1 cellular context compared by ENCODE assay signal in the genomic region with DNA sequence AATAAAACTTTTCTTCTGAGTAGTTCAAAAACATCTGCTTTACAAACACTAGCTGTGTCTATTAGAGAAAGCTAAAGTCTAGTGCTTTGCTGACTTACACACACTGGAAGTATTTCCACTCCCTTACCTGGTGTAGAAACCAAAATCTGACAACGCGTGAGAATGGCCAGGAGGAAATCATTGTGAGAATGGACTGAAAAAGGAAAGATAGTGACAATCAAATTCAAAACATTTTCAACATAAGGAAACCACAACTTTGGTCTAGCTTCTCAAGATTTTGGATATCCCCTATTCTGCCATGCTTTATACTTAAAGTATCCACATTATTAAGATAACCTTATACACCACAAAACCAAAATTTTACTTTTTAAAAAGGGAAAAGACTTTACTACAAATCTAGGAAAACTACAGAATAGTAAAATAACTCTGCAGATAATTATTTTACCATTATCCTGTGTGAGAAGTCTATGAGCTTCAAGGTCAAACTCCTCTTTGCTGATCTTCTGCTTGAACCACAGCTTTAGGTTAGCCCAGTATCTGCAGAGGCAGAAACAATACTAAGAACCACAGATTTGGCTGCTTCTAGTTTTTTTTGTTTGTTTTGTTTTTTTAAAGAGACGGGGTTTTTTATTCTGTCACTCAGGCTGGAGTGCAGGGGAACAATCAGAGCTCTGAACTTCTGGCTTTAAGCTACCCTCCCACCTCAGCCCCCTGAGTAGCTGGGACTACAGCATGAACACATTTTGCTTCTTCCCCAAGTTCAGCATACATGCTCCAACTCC.
TF ChIP-seq lines count a peak whose summit lies in the region.

No MANE protein-coding gene starts in this region.

TF ChIP-seq in GM12878, 131 proteins besides CTCF, POLR2A, EP300 and RAD21:
- no peak for TF ChIP-seq SMAD5 (IDR thresholded peaks at IDR 0.05; ENCODE audit: low read depth)
- TF ChIP-seq HCFC1 (IDR thresholded peaks at IDR 0.05; ENCODE audit: low read length): no peak
- peak; percentile 28; the same call in 1 of the 2 replicates for TF ChIP-seq RUNX3 (IDR thresholded peaks at IDR 0.05; ENCODE audit: low read length)
- TF ChIP-seq IKZF1 (conservative IDR thresholded peaks at IDR 0.05): no peak
- peak; percentile 62; the same call in 1 of the 2 replicates for TF ChIP-seq ZNF384 (IDR thresholded peaks at IDR 0.05; ENCODE audit: borderline replicate concordance, low read depth, low read length)
- no peak for TF ChIP-seq RB1 (IDR thresholded peaks at IDR 0.05; ENCODE audit: borderline replicate concordance)
- TF ChIP-seq, protein P1, sequence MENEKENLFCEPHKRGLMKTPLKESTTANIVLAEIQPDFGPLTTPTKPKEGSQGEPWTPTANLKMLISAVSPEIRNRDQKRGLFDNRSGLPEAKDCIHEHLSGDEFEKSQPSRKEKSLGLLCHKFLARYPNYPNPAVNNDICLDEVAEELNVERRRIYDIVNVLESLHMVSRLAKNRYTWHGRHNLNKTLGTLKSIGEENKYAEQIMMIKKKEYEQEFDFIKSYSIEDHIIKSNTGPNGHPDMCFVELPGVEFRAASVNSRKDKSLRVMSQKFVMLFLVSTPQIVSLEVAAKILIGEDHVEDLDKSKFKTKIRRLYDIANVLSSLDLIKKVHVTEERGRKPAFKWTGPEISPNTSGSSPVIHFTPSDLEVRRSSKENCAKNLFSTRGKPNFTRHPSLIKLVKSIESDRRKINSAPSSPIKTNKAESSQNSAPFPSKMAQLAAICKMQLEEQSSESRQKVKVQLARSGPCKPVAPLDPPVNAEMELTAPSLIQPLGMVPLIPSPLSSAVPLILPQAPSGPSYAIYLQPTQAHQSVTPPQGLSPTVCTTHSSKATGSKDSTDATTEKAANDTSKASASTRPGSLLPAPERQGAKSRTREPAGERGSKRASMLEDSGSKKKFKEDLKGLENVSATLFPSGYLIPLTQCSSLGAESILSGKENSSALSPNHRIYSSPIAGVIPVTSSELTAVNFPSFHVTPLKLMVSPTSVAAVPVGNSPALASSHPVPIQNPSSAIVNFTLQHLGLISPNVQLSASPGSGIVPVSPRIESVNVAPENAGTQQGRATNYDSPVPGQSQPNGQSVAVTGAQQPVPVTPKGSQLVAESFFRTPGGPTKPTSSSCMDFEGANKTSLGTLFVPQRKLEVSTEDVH (IDR thresholded peaks at IDR 0.05; ENCODE audit: low read depth, partially characterized antibody): no peak
- peak; percentile 76 for TF ChIP-seq PKNOX1 (IDR thresholded peaks at IDR 0.05)
- TF ChIP-seq NBN (IDR thresholded peaks at IDR 0.05): no peak
- TF ChIP-seq, protein P2, sequence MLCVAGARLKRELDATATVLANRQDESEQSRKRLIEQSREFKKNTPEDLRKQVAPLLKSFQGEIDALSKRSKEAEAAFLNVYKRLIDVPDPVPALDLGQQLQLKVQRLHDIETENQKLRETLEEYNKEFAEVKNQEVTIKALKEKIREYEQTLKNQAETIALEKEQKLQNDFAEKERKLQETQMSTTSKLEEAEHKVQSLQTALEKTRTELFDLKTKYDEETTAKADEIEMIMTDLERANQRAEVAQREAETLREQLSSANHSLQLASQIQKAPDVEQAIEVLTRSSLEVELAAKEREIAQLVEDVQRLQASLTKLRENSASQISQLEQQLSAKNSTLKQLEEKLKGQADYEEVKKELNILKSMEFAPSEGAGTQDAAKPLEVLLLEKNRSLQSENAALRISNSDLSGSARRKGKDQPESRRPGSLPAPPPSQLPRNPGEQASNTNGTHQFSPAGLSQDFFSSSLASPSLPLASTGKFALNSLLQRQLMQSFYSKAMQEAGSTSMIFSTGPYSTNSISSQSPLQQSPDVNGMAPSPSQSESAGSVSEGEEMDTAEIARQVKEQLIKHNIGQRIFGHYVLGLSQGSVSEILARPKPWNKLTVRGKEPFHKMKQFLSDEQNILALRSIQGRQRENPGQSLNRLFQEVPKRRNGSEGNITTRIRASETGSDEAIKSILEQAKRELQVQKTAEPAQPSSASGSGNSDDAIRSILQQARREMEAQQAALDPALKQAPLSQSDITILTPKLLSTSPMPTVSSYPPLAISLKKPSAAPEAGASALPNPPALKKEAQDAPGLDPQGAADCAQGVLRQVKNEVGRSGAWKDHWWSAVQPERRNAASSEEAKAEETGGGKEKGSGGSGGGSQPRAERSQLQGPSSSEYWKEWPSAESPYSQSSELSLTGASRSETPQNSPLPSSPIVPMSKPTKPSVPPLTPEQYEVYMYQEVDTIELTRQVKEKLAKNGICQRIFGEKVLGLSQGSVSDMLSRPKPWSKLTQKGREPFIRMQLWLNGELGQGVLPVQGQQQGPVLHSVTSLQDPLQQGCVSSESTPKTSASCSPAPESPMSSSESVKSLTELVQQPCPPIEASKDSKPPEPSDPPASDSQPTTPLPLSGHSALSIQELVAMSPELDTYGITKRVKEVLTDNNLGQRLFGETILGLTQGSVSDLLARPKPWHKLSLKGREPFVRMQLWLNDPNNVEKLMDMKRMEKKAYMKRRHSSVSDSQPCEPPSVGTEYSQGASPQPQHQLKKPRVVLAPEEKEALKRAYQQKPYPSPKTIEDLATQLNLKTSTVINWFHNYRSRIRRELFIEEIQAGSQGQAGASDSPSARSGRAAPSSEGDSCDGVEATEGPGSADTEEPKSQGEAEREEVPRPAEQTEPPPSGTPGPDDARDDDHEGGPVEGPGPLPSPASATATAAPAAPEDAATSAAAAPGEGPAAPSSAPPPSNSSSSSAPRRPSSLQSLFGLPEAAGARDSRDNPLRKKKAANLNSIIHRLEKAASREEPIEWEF (IDR thresholded peaks at IDR 0.05; ENCODE audit: insufficient replicate concordance, low read depth, low read length): no peak
- no peak for TF ChIP-seq ELK1 (IDR thresholded peaks at IDR 0.05; ENCODE audit: low read depth, low read length)
- TF ChIP-seq TCF12 (IDR thresholded peaks at IDR 0.05; ENCODE audit: low read depth, low read length): no peak
- peak; percentile 43; the same call in 1 of the 2 replicates for TF ChIP-seq RELB (IDR thresholded peaks at IDR 0.05; ENCODE audit: low read depth)
- TF ChIP-seq BRCA1 (IDR thresholded peaks at IDR 0.05; ENCODE audit: low read depth, low read length): no peak
- TF ChIP-seq ZZZ3 (IDR thresholded peaks at IDR 0.05; ENCODE audit: control insufficient read depth, insufficient read length, low read depth): no peak
- no peak for TF ChIP-seq EED (IDR thresholded peaks at IDR 0.05; ENCODE audit: low read depth)
- no peak for TF ChIP-seq ZSCAN29 (IDR thresholded peaks at IDR 0.05)
- no peak for TF ChIP-seq CREM (IDR thresholded peaks at IDR 0.05; ENCODE audit: low read depth)
- no peak for TF ChIP-seq TBL1XR1 (IDR thresholded peaks at IDR 0.05; ENCODE audit: low read depth, low read length)
- no peak for TF ChIP-seq HDAC2 (IDR thresholded peaks at IDR 0.05)
- no peak for TF ChIP-seq FOS (IDR thresholded peaks at IDR 0.05; ENCODE audit: borderline replicate concordance, extremely low read depth, insufficient read length)
- no peak for TF ChIP-seq POU2F2 (IDR thresholded peaks at IDR 0.05; ENCODE audit: borderline replicate concordance, low read depth, low read length)
- TF ChIP-seq, protein P3, sequence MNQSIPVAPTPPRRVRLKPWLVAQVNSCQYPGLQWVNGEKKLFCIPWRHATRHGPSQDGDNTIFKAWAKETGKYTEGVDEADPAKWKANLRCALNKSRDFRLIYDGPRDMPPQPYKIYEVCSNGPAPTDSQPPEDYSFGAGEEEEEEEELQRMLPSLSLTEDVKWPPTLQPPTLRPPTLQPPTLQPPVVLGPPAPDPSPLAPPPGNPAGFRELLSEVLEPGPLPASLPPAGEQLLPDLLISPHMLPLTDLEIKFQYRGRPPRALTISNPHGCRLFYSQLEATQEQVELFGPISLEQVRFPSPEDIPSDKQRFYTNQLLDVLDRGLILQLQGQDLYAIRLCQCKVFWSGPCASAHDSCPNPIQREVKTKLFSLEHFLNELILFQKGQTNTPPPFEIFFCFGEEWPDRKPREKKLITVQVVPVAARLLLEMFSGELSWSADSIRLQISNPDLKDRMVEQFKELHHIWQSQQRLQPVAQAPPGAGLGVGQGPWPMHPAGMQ (IDR thresholded peaks at IDR 0.05; ENCODE audit: borderline replicate concordance): no peak
- TF ChIP-seq, protein P4, sequence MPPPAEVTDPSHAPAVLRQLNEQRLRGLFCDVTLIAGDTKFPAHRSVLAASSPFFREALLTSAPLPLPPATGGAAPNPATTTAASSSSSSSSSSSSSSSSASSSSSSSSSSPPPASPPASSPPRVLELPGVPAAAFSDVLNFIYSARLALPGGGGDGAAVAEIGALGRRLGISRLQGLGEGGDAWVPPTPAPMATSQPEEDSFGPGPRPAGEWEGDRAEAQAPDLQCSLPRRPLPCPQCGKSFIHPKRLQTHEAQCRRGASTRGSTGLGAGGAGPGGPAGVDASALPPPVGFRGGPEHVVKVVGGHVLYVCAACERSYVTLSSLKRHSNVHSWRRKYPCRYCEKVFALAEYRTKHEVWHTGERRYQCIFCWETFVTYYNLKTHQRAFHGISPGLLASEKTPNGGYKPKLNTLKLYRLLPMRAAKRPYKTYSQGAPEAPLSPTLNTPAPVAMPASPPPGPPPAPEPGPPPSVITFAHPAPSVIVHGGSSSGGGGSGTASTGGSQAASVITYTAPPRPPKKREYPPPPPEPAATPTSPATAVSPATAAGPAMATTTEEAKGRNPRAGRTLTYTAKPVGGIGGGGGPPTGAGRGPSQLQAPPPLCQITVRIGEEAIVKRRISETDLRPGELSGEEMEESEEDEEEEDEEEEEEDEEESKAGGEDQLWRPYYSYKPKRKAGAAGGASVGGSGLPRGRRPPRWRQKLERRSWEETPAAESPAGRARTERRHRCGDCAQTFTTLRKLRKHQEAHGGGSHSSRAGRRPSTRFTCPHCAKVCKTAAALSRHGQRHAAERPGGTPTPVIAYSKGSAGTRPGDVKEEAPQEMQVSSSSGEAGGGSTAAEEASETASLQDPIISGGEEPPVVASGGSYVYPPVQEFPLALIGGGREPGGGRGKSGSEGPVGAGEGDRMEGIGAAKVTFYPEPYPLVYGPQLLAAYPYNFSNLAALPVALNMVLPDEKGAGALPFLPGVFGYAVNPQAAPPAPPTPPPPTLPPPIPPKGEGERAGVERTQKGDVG (CRISPR knock-in tag; IDR thresholded peaks at IDR 0.05): no peak
- TF ChIP-seq CBFB (IDR thresholded peaks at IDR 0.05; ENCODE audit: low read depth): no peak
